18 cellular contexts compared by ENCODE assay signal in genomic region chr3:41247055-41247454, GRCh38.
"Had no signal": no experiment of that assay in that cellular context is flagged by ENCODE, and none has a peak within 500 bp of the region (broad histone marks: within the 10 kb centered on the region; RNA-seq: fewer than 3 reads in every experiment).

No MANE protein-coding gene starts in this region.

- H3K27ac Mint-ChIP-seq: activated B cell treated with CpG ODN at 0.5 μM for 24 hours; activated CD4-positive, alpha-beta T cell treated with anti-CD3 and anti-CD28 coated beads, Interleukin-2, amount 10 ng/mL, durations not matched to agents 7 days and 5 days; activated naive CD8-positive, alpha-beta T cell; activated T-cell treated with anti-CD3 and anti-CD28 coated beads, Interleukin-2, amount 50 U/mL, for 72 hours; dendritic cell treated with granulocyte-macrophage colony-stimulating factor and Interleukin-4, amounts not matched to agents 40 ng/mL and 50 ng/mL, for 4 days; stimulated activated memory B cell treated with anti-CD40 and anti-IgM and Interleukin-4, amounts not matched to agents 10 μg/mL and 1 μg/mL and 100 μg/mL, for 72 hours had no signal

- ATAC-seq: gastrocnemius medialis; stimulated activated memory B cell treated with anti-CD40 and anti-IgM and Interleukin-4, amounts not matched to agents 10 μg/mL and 1 μg/mL and 100 μg/mL, for 72 hours had no signal

- H3K9me3 ChIP-seq: gastrocnemius medialis, thyroid gland, uterus had no signal

- H3K27me3 Mint-ChIP-seq: activated B cell treated with CpG ODN at 0.5 μM for 24 hours; activated CD4-positive, alpha-beta T cell treated with anti-CD3 and anti-CD28 coated beads, Interleukin-2, amount 10 ng/mL, durations not matched to agents 7 days and 5 days; activated naive CD8-positive, alpha-beta T cell; dendritic cell treated with granulocyte-macrophage colony-stimulating factor and Interleukin-4, amounts not matched to agents 40 ng/mL and 50 ng/mL, for 4 days; stimulated activated memory B cell treated with anti-CD40 and anti-IgM and Interleukin-4, amounts not matched to agents 10 μg/mL and 1 μg/mL and 100 μg/mL, for 72 hours had no signal

- H3K4me3 Mint-ChIP-seq: activated B cell treated with CpG ODN at 0.5 μM for 24 hours; activated CD4-positive, alpha-beta T cell treated with anti-CD3 and anti-CD28 coated beads, Interleukin-2, amount 10 ng/mL, durations not matched to agents 7 days and 5 days; activated naive CD8-positive, alpha-beta T cell; activated T-cell treated with anti-CD3 and anti-CD28 coated beads, Interleukin-2, amount 50 U/mL, for 72 hours; brain; dendritic cell treated with granulocyte-macrophage colony-stimulating factor and Interleukin-4, amounts not matched to agents 40 ng/mL and 50 ng/mL, for 4 days; stimulated activated memory B cell treated with anti-CD40 and anti-IgM and Interleukin-4, amounts not matched to agents 10 μg/mL and 1 μg/mL and 100 μg/mL, for 72 hours had no signal

- H3K4me1 Mint-ChIP-seq: activated CD4-positive, alpha-beta T cell treated with anti-CD3 and anti-CD28 coated beads, Interleukin-2, amount 10 ng/mL, durations not matched to agents 7 days and 5 days had no signal

- H3K36me3 ChIP-seq: gastrocnemius medialis, thyroid gland, uterus had no signal

- H3K27ac ChIP-seq: epithelial cell of prostate, gastrocnemius medialis, thyroid gland, uterus had no signal

- H3K4me3 ChIP-seq: gastrocnemius medialis, thyroid gland, uterus had no signal

- H3K9me3 Mint-ChIP-seq: activated B cell treated with CpG ODN at 0.5 μM for 24 hours; dendritic cell treated with granulocyte-macrophage colony-stimulating factor and Interleukin-4, amounts not matched to agents 40 ng/mL and 50 ng/mL, for 4 days; neural crest cell; stimulated activated memory B cell treated with anti-CD40 and anti-IgM and Interleukin-4, amounts not matched to agents 10 μg/mL and 1 μg/mL and 100 μg/mL, for 72 hours had no signal

- H3K27me3 ChIP-seq: gastrocnemius medialis, thyroid gland, uterus had no signal

- DNase-seq: activated B cell treated with CpG ODN at 0.5 μM for 24 hours; activated CD4-positive, alpha-beta T cell treated with anti-CD3 and anti-CD28 coated beads, Interleukin-2, amount 10 ng/mL, durations not matched to agents 7 days and 5 days; activated CD8-positive, alpha-beta memory T cell treated with anti-CD3 and anti-CD28 coated beads, Interleukin-2, amount 50 U/mL, for 48 hours; activated gamma-delta T cell; activated T-cell treated with anti-CD3 and anti-CD28 coated beads, Interleukin-2, amount 50 U/mL, for 72 hours; amniotic stem cell; cerebellar nuclear complex; effector memory CD4-positive, alpha-beta T cell; gastrocnemius medialis; stimulated activated CD4-positive, alpha-beta T cell treated with anti-CD3 and anti-CD28 coated beads, Interleukin-2, amount 100 ng/mL, for 48 hours; uterus had no signal

- H3K36me3 Mint-ChIP-seq: activated naive CD8-positive, alpha-beta T cell had no signal

- H3K4me1 ChIP-seq: gastrocnemius medialis, uterus had no signal
